8 cellular contexts compared by ENCODE assay signal in genomic region chr5:140176028-140176382, GRCh38. TPM values are rescaled to one million over a fixed set of nuclear protein-coding genes. Genes with fewer than 3 reads are reported as not detected.
DNase-seq lines count a peak whose midpoint lies in the region; ATAC-seq and TF ChIP-seq lines count a peak whose summit lies in the region.

No MANE protein-coding gene starts in this region.

- DNase-seq in H7, result no peak
- DNase-seq in WERI-Rb-1, result no peak
- DNase-seq in foreskin keratinocyte, result no peak
- no peak for DNase-seq in retina

- no peaks in the 10 kb centered on the region for H3K4me1 ChIP-seq in foreskin keratinocyte
- H3K4me1 ChIP-seq in skeletal muscle satellite cell (ENCODE audit: control insufficient read depth, insufficient read depth, low read length), result peaks cover 19% of the 10 kb centered on the region

- H3K27me3 ChIP-seq in H7 (ENCODE audit: control insufficient read depth, insufficient read depth, low read length) (peaks cover 2% of the 10 kb centered on the region), WERI-Rb-1 (ENCODE audit: insufficient read depth, low read depth, severe bottlenecking) (no peaks in the 10 kb centered on the region), foreskin keratinocyte (no peaks in the 10 kb centered on the region), skeletal muscle satellite cell (ENCODE audit: control insufficient read depth, insufficient read depth, low read length) (no peaks in the 10 kb centered on the region)

- ATAC-seq in foreskin keratinocyte (no peak), HG03442 (IDR thresholded peaks at IDR 0.05; ENCODE audit: unreplicated experiment) (no peak), HG03139 (IDR thresholded peaks at IDR 0.05; ENCODE audit: unreplicated experiment) (no peak), GM21367 (IDR thresholded peaks at IDR 0.05; ENCODE audit: unreplicated experiment) (no peak)

- H3K27ac ChIP-seq in WERI-Rb-1 (peak overlapping the region; percentile 82), foreskin keratinocyte (peak overlapping the region; percentile 67)

- peak overlapping the region; percentile 85 for H3K9ac ChIP-seq in skeletal muscle satellite cell (ENCODE audit: low read depth, low read length)

- H3K4me3 ChIP-seq in H7 (ENCODE audit: insufficient read depth, low read depth, low read length), result peak overlapping the region; percentile 92
- H3K4me3 ChIP-seq in WERI-Rb-1 (ENCODE audit: low read depth, low read length), result peak overlapping the region; percentile 88
- H3K4me3 ChIP-seq in skeletal muscle satellite cell (ENCODE audit: low read length), result peak overlapping the region; percentile 81

- peak overlapping the region; percentile 85 for H3K4me2 ChIP-seq in skeletal muscle satellite cell (ENCODE audit: low read length)

- TF ChIP-seq CTCF in WERI-Rb-1 (IDR thresholded peaks at IDR 0.05; ENCODE audit: low read depth, low read length) (no peak), foreskin keratinocyte (conservative IDR thresholded peaks at IDR 0.05) (no peak)

- H3K9me3 ChIP-seq in WERI-Rb-1 (ENCODE audit: severe bottlenecking), result no peaks in the 10 kb centered on the region
- H3K9me3 ChIP-seq in skeletal muscle satellite cell (replicated peaks; ENCODE audit: low read length), result no peaks in the 10 kb centered on the region

- no peaks in the 10 kb centered on the region for H3K36me3 ChIP-seq in H7 (replicated peaks; ENCODE audit: control insufficient read depth, insufficient read depth, low read length)
- H3K36me3 ChIP-seq in WERI-Rb-1, result peaks cover 4% of the 10 kb centered on the region
- no peaks in the 10 kb centered on the region for H3K36me3 ChIP-seq in skeletal muscle satellite cell (ENCODE audit: insufficient read depth, low read length)

RNA-seq across cellular contexts. Expression of gene CYSTM1, which starts 1.0 kb away (rescaled TPM):
- total RNA-seq in H7 (2014; rRNA removed; shearing (Covaris generic)), result 55.5 and 61.1 TPM in 2 replicates
- 39.0 and 44.8 TPM in 2 replicates for total RNA-seq in foreskin keratinocyte
- polyA plus RNA-seq in foreskin keratinocyte, result 36.0 and 40.6 TPM in 2 replicates
- total RNA-seq in skeletal muscle satellite cell (2012; rRNA removed), result 26.2 and 29.7 TPM in 2 replicates

RNA-seq across cellular contexts. Expression of gene IGIP, which starts 50.3 kb away (rescaled TPM):
- total RNA-seq in H7 (2014; rRNA removed; shearing (Covaris generic)), result 0.48 and 1.0 TPM in 2 replicates
- 1.4 and 1.6 TPM in 2 replicates for total RNA-seq in foreskin keratinocyte
- 0.83 and 0.95 TPM in 2 replicates for polyA plus RNA-seq in foreskin keratinocyte
- total RNA-seq in skeletal muscle satellite cell (2012; rRNA removed), result 3.7 and 4.1 TPM in 2 replicates
